Comparison of ENCODE assay signal across 8 cellular contexts in the genomic region with DNA sequence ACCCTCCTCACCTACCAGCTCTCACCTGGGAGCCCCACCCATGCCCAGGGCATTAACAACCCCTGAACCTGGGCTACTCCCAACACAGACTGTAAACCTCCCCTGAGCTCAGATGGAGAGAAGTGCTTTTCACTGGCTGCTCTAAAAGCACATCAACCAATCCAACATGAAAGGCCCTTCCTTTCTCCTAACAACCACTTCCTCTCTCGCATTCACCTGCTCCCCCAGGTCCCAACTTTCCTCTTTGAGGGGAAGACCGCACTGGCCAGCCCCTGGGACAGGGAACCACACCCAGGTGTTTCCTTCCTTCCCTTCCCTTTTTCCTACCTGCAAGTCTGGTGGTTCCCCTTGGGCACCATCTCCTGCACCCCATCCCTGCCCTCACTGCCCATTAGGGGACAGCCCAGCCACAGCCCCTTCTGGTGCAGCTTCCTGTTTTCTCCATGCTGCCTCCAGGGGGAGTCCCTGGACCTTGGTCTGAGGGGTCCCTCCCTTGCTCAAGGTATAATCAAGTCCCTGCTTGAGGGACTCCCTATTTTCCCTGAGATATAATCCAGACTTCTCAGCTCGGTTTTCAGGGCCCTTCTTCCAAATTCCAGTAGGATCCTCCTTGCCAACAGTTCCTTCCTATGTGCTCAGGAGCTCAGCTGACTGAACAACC. TPM values are rescaled to one million over a fixed set of nuclear protein-coding genes. Genes with fewer than 3 reads are reported as not detected.
DNase-seq lines count a peak whose midpoint lies in the region; ATAC-seq and TF ChIP-seq lines count a peak whose summit lies in the region.

No MANE protein-coding gene starts in this region.

- BruUV-seq in PC-3 (replicated peaks; lab: Mats Ljungman, UMichigan) = no TSS peak

- no peak overlapping the region for H3K27ac Mint-ChIP-seq in activated CD4-positive, alpha-beta memory T cell treated with anti-CD3 and anti-CD28 coated beads for 36 hours
- H3K27ac Mint-ChIP-seq in activated CD4-positive, alpha-beta memory T cell treated with anti-CD3 and anti-CD28 coated beads, Interleukin-2, amount 10 ng/mL, durations not matched to agents 7 days and 5 days = no peak overlapping the region

- H3K9me3 ChIP-seq in PC-3 (ENCODE audit: low read length) (no peaks in the 10 kb centered on the region), subcutaneous abdominal adipose tissue (ENCODE audit: control insufficient read depth in 5 of 5, low read length in 5 of 5) (no peaks in the 10 kb centered on the region)

- POLR2A ChIA-PET in activated CD4-positive, alpha-beta memory T cell treated with anti-CD3 and anti-CD28 coated beads for 36 hours (lab: Charles Lee) = no interaction called here
- POLR2A ChIA-PET in activated CD4-positive, alpha-beta memory T cell treated with anti-CD3 and anti-CD28 coated beads, Interleukin-2, amount 10 ng/mL, durations not matched to agents 7 days and 5 days (lab: Charles Lee) = no interaction called here
- POLR2A ChIA-PET in PC-3 (lab: Charles Lee; ENCODE audit: unreplicated experiment) = no interaction called here

- H2AFZ ChIP-seq in PC-3 (ENCODE audit: low read length) = no peak overlapping the region

- no peaks in the 10 kb centered on the region for H3K36me3 Mint-ChIP-seq in activated CD4-positive, alpha-beta memory T cell treated with anti-CD3 and anti-CD28 coated beads for 36 hours
- no peaks in the 10 kb centered on the region for H3K36me3 Mint-ChIP-seq in activated CD4-positive, alpha-beta memory T cell treated with anti-CD3 and anti-CD28 coated beads, Interleukin-2, amount 10 ng/mL, durations not matched to agents 7 days and 5 days (ENCODE audit: low read depth)

- peak; percentile 12 for DNase-seq in activated CD4-positive, alpha-beta memory T cell treated with anti-CD3 and anti-CD28 coated beads for 36 hours
- DNase-seq in activated CD4-positive, alpha-beta memory T cell treated with anti-CD3 and anti-CD28 coated beads, Interleukin-2, amount 10 ng/mL, durations not matched to agents 7 days and 5 days = no peak
- no peak for DNase-seq in PC-3
- peak; percentile 22 for DNase-seq in fibroblast of mammary gland (ENCODE audit: low read depth)
- DNase-seq in activated T-cell treated with anti-CD3 and anti-CD28 coated beads for 4 hours = no peak
- no peak for DNase-seq in activated CD4-positive, alpha-beta T cell treated with anti-CD3 and anti-CD28 coated beads, Interleukin-2, amount 50 U/mL, for 4 hours

- no peaks in the 10 kb centered on the region for H3K4me1 Mint-ChIP-seq in activated CD4-positive, alpha-beta memory T cell treated with anti-CD3 and anti-CD28 coated beads for 36 hours (ENCODE audit: low read depth)
- no peaks in the 10 kb centered on the region for H3K4me1 Mint-ChIP-seq in activated CD4-positive, alpha-beta memory T cell treated with anti-CD3 and anti-CD28 coated beads, Interleukin-2, amount 10 ng/mL, durations not matched to agents 7 days and 5 days

- no peak overlapping the region for H3K27ac ChIP-seq in PC-3 (ENCODE audit: low read length)
- H3K27ac ChIP-seq in subcutaneous abdominal adipose tissue (ENCODE audit: low read depth, low read length) = peak overlapping the region; percentile 10

- no peaks in the 10 kb centered on the region for H3K9me2 ChIP-seq in PC-3 (replicated peaks; ENCODE audit: low read length)

- ATAC-seq in PC-3 (no peak), GM19455 (IDR thresholded peaks at IDR 0.05; ENCODE audit: unreplicated experiment) (no peak)

- no peak overlapping the region for H3K9ac ChIP-seq in PC-3 (ENCODE audit: low read length)
- H3K9ac ChIP-seq in subcutaneous abdominal adipose tissue (ENCODE audit: low read length in 5 of 5) = peak overlapping the region in 1 of 5 donors; percentile 6

- H3K4me1 ChIP-seq in PC-3 (ENCODE audit: insufficient read depth, low read length) (no peaks in the 10 kb centered on the region), subcutaneous abdominal adipose tissue (ENCODE audit: control insufficient read depth in 5 of 5, insufficient read depth in 5 of 5, low read length in 5 of 5) (peaks cover 3 to 66% (median 33%) of the 10 kb centered on the region in 5 donors)

- no peaks in the 10 kb centered on the region for H3K79me2 ChIP-seq in PC-3 (ENCODE audit: low read length)

- H3K36me3 ChIP-seq in PC-3 (ENCODE audit: low read depth, low read length) = no peaks in the 10 kb centered on the region
- no peaks in the 10 kb centered on the region for H3K36me3 ChIP-seq in subcutaneous abdominal adipose tissue (ENCODE audit: control insufficient read depth in 5 of 5, insufficient read depth in 5 of 5, low read length in 5 of 5)

- H4K20me1 ChIP-seq in PC-3 (ENCODE audit: low read length) = no peaks in the 10 kb centered on the region

- H3K4me3 Mint-ChIP-seq in activated CD4-positive, alpha-beta memory T cell treated with anti-CD3 and anti-CD28 coated beads for 36 hours = no peak overlapping the region
- H3K4me3 Mint-ChIP-seq in activated CD4-positive, alpha-beta memory T cell treated with anti-CD3 and anti-CD28 coated beads, Interleukin-2, amount 10 ng/mL, durations not matched to agents 7 days and 5 days = no peak overlapping the region

- TF ChIP-seq CTCF in PC-3 (conservative IDR thresholded peaks at IDR 0.05; ENCODE audit: low read depth, low read length) = peak; percentile 60
- TF ChIP-seq CTCF in fibroblast of mammary gland (conservative IDR thresholded peaks at IDR 0.05; ENCODE audit: control insufficient read depth, insufficient read depth, low read depth, low read length) = peak; percentile 47

- no peak overlapping the region for H3K4me2 ChIP-seq in PC-3 (ENCODE audit: low read length)

- H3F3A ChIP-seq in PC-3 (ENCODE audit: low read length, unreplicated experiment) = no peaks in the 10 kb centered on the region

- no peaks in the 10 kb centered on the region for H3K9me3 Mint-ChIP-seq in activated CD4-positive, alpha-beta memory T cell treated with anti-CD3 and anti-CD28 coated beads for 36 hours
- H3K9me3 Mint-ChIP-seq in activated CD4-positive, alpha-beta memory T cell treated with anti-CD3 and anti-CD28 coated beads, Interleukin-2, amount 10 ng/mL, durations not matched to agents 7 days and 5 days = no peaks in the 10 kb centered on the region

- no peak overlapping the region for H3K4me3 ChIP-seq in PC-3 (ENCODE audit: low read length)
- H3K4me3 ChIP-seq in fibroblast of mammary gland (ENCODE audit: control insufficient read depth, low read depth, low read length) = no peak overlapping the region
- no peak overlapping the region for H3K4me3 ChIP-seq in subcutaneous abdominal adipose tissue (ENCODE audit: low read depth in 1 of 5, low read length in 5 of 5)

- CTCF ChIA-PET in activated CD4-positive, alpha-beta memory T cell treated with anti-CD3 and anti-CD28 coated beads for 36 hours (lab: Charles Lee) = no interaction called here
- CTCF ChIA-PET in activated CD4-positive, alpha-beta memory T cell treated with anti-CD3 and anti-CD28 coated beads, Interleukin-2, amount 10 ng/mL, durations not matched to agents 7 days and 5 days (lab: Charles Lee) = no interaction called here
- CTCF ChIA-PET in PC-3 (lab: Charles Lee) = interaction anchor here (0.5 to 0.7 kb wide), 2 partner anchors 353 to 699 kb away, joined by 3 read pairs; a partner anchor contains a TSS

- peaks cover 5% of the 10 kb centered on the region for H3K27me3 Mint-ChIP-seq in activated CD4-positive, alpha-beta memory T cell treated with anti-CD3 and anti-CD28 coated beads for 36 hours
- H3K27me3 Mint-ChIP-seq in activated CD4-positive, alpha-beta memory T cell treated with anti-CD3 and anti-CD28 coated beads, Interleukin-2, amount 10 ng/mL, durations not matched to agents 7 days and 5 days = peaks cover 3% of the 10 kb centered on the region

- intact Hi-C loops in activated CD4-positive, alpha-beta memory T cell treated with anti-CD3 and anti-CD28 coated beads for 36 hours (cut with micrococcal nuclease) = no loop called here
- intact Hi-C loops in PC-3 (cut with micrococcal nuclease) = no loop called here

- H3K27me3 ChIP-seq in PC-3 (ENCODE audit: low read length) (no peaks in the 10 kb centered on the region), subcutaneous abdominal adipose tissue (ENCODE audit: control insufficient read depth in 5 of 5, insufficient read depth in 4 of 5, low read length in 5 of 5) (no peaks in the 10 kb centered on the region)

RNA-seq across cellular contexts. Expression of a gene that starts 30.5 kb away (rescaled TPM):
- not detected for total RNA-seq in activated CD4-positive, alpha-beta memory T cell treated with anti-CD3 and anti-CD28 coated beads for 36 hours
- not detected for total RNA-seq in activated CD4-positive, alpha-beta memory T cell treated with anti-CD3 and anti-CD28 coated beads, Interleukin-2, amount 10 ng/mL, durations not matched to agents 7 days and 5 days
- 15.2 and 17.6 TPM in 2 replicates for total RNA-seq in PC-3 (2014; rRNA removed)

Comparison
In these comparisons a context has a peak if more than half of its experiments do, and no peak if none do; other contexts are left out.
1. DNase-seq: peak in activated CD4-positive, alpha-beta memory T cell treated with anti-CD3 and anti-CD28 coated beads for 36 hours (single experiment) and fibroblast of mammary gland (single experiment); none in activated CD4-positive, alpha-beta memory T cell treated with anti-CD3 and anti-CD28 coated beads, Interleukin-2, amount 10 ng/mL, durations not matched to agents 7 days and 5 days (single experiment), PC-3 (single experiment), activated T-cell treated with anti-CD3 and anti-CD28 coated beads for 4 hours (single experiment) and activated CD4-positive, alpha-beta T cell treated with anti-CD3 and anti-CD28 coated beads, Interleukin-2, amount 50 U/mL, for 4 hours (0 of 2).
2. RNA of a gene that starts 30.5 kb away (total RNA-seq): 15.2 to 17.6 TPM in PC-3; not detected in activated CD4-positive, alpha-beta memory T cell treated with anti-CD3 and anti-CD28 coated beads, Interleukin-2, amount 10 ng/mL, durations not matched to agents 7 days and 5 days and not detected in activated CD4-positive, alpha-beta memory T cell treated with anti-CD3 and anti-CD28 coated beads for 36 hours; every median in the first group is over 10 times any median in the second.